Comparison of ENCODE assay signal across 8 cellular contexts in genomic region chr5:65825388-65826328, GRCh38.
A peak's percentile ranks its signal among the peaks of the same experiment; 100 is the strongest.
DNase-seq lines count a peak whose midpoint lies in the region; ATAC-seq and TF ChIP-seq lines count a peak whose summit lies in the region.
"Had no signal": no experiment of that assay in that cellular context is flagged by ENCODE, and none has a peak within 500 bp of the region (broad histone marks: within the 10 kb centered on the region; RNA-seq: fewer than 3 reads in every experiment).

No MANE protein-coding gene starts in this region.

- intact Hi-C loops in lower leg skin (cut with DNase I; ENCODE audit: low total_unique reads), result no loop called here

- peaks cover 23 to 40% of the 10 kb centered on the region in 2 donors for H3K36me3 Mint-ChIP-seq in stimulated activated naive B cell treated with anti-CD40 and anti-IgM and Interleukin-4, amounts not matched to agents 10 μg/mL and 1 μg/mL and 100 μg/mL, for 72 hours

- no peak overlapping the region for H3K4me3 ChIP-seq in lower leg skin (ENCODE audit: low read depth, poor library complexity, severe bottlenecking)

- no peaks in the 10 kb centered on the region for H3K9me3 Mint-ChIP-seq in stimulated activated naive B cell treated with anti-CD40 and anti-IgM and Interleukin-4, amounts not matched to agents 10 μg/mL and 1 μg/mL and 100 μg/mL, for 72 hours

- H3K27ac Mint-ChIP-seq in stimulated activated naive B cell treated with anti-CD40 and anti-IgM and Interleukin-4, amounts not matched to agents 10 μg/mL and 1 μg/mL and 100 μg/mL, for 72 hours, result peak overlapping the region; percentile 75

- DNase-seq in NOMO-1 treated with dmso at 0.1 percent for 144 hours (lab: John Stamatoyannopoulos, UW; ENCODE audit: unreplicated experiment) (peak; percentile 93), lower leg skin (ENCODE audit: low spot score in 2 of 2) (no peak), NCI-H446 (lab: John Stamatoyannopoulos, UW) (no peak)
- DNase-seq in stimulated activated naive B cell treated with anti-CD40 and anti-IgM and Interleukin-4, amounts not matched to agents 10 μg/mL and 1 μg/mL and 100 μg/mL, for 72 hours, result peak; percentile 38
- DNase-seq in activated CD4-positive, alpha-beta T cell treated with anti-CD3 and anti-CD28 coated beads for 48 hours, result no peak

- ATAC-seq in GM19351 (IDR thresholded peaks at IDR 0.05; ENCODE audit: unreplicated experiment) (peak; percentile 71), HG02938 (IDR thresholded peaks at IDR 0.05; ENCODE audit: unreplicated experiment) (peak; percentile 77)
- peak; percentile 96 to 97 for ATAC-seq in stimulated activated naive B cell treated with anti-CD40 and anti-IgM and Interleukin-4, amounts not matched to agents 10 μg/mL and 1 μg/mL and 100 μg/mL, for 72 hours (replicated peaks)
- ATAC-seq: Panc1 had no signal

- H3K27me3 Mint-ChIP-seq in stimulated activated naive B cell treated with anti-CD40 and anti-IgM and Interleukin-4, amounts not matched to agents 10 μg/mL and 1 μg/mL and 100 μg/mL, for 72 hours, result no peaks in the 10 kb centered on the region

- 90 to 93% methylated on average over 6 of the region's 6 CpGs for WGBS in lower leg skin, 2 donors

- TF ChIP-seq POLR2A in lower leg skin (IDR thresholded peaks at IDR 0.05), result no peak

- peaks cover 19 to 39% of the 10 kb centered on the region in 2 donors for H3K4me1 Mint-ChIP-seq in stimulated activated naive B cell treated with anti-CD40 and anti-IgM and Interleukin-4, amounts not matched to agents 10 μg/mL and 1 μg/mL and 100 μg/mL, for 72 hours

- no peak for TF ChIP-seq CTCF in lower leg skin (IDR thresholded peaks at IDR 0.05)

- peak overlapping the region; percentile 11 to 26 for H3K4me3 Mint-ChIP-seq in stimulated activated naive B cell treated with anti-CD40 and anti-IgM and Interleukin-4, amounts not matched to agents 10 μg/mL and 1 μg/mL and 100 μg/mL, for 72 hours

Comparison
In these comparisons a context has a peak if more than half of its experiments do, and no peak if none do; other contexts are left out.
1. DNase-seq: peak in NOMO-1 treated with dmso at 0.1 percent for 144 hours (single experiment) and stimulated activated naive B cell treated with anti-CD40 and anti-IgM and Interleukin-4, amounts not matched to agents 10 μg/mL and 1 μg/mL and 100 μg/mL, for 72 hours (single experiment); none in lower leg skin (0 of 2), NCI-H446 (0 of 2) and activated CD4-positive, alpha-beta T cell treated with anti-CD3 and anti-CD28 coated beads for 48 hours (single experiment).
2. Peak in every context shown above with its lines, with median percentiles within 50 percentile points of each other: ATAC-seq.